27 cellular contexts compared by ENCODE assay signal in the genomic region with DNA sequence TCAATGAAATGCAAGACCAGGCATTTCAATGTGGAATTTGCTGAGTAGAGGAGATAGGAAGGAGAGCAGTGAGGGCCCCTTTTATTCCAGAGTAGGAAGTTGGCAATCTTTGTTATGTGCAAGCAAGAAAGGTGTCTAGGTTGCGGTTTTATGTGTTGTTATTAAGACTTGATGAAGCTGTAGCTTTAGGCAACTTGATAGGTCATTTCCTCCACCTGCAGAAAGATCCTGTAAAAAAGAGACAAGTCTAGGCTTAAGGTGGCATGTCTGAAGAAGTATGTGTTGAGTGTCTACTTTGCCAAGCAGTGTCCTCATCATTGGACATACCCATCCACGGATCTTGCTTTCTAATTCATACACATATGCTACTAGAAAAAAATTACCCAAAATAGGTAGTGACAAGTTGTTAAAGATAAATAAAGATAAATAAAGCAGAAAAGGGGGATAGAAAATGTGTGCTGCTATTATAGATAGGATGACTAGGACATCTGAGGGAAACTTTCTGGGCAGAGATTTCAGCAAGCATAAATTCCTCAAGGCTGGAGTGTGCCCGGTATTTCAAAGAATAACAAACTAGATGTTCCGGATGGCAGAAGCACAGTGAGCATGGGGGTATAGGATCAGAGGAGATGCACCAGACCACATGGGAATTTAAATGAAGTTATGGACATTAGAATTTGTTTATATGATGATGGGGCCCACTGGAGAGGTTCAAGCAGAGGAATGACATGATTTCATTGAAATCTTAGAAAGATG.
"Had no signal": no experiment of that assay in that cellular context is flagged by ENCODE, and none has a peak within 500 bp of the region (broad histone marks: within the 10 kb centered on the region; RNA-seq: fewer than 3 reads in every experiment).

No MANE protein-coding gene starts in this region.

- H3K27me3 ChIP-seq: esophagus muscularis mucosa, neural progenitor cell, pancreas, transverse colon, uterus had no signal

- H3K4me1 ChIP-seq: left ventricle myocardium inferior, pancreas, transverse colon, uterus had no signal

- H3K9me3 Mint-ChIP-seq: activated CD4-positive, alpha-beta T cell treated with anti-CD3 and anti-CD28 coated beads, Interleukin-2, amount 10 ng/mL, durations not matched to agents 24 days and 14 days; activated CD8-positive, alpha-beta T cell treated with anti-CD3 and anti-CD28 coated beads for 36 hours; activated naive CD8-positive, alpha-beta T cell treated with anti-CD3 and anti-CD28 coated beads, Interleukin-2, amount 10 ng/mL, durations not matched to agents 7 days and 5 days; activated T-helper 2 cell treated with anti-CD3 and anti-CD28 coated beads, Interferon-gamma antibody, Interleukin-2, Interleukin-4, amounts not matched to agents 10 μg/mL and 5 μg/mL and 100 μg/mL, durations not matched to agents 14 hours and 24 hours and 36 hours; memory B cell; neural progenitor cell; T-helper 1 cell treated with Interleukin-12 subunit alpha and Interleukin-12 subunit beta and Interleukin-4 antibody, amounts not matched to agents 30 μg/mL and 1 μg/mL, for 36 hours had no signal

- H3K4me3 ChIP-seq: esophagus muscularis mucosa, left ventricle myocardium inferior, neural progenitor cell, pancreas, transverse colon, uterus had no signal

- H3K9me3 ChIP-seq: esophagus muscularis mucosa, left ventricle myocardium inferior, pancreas, transverse colon, uterus had no signal

- H3K36me3 Mint-ChIP-seq: activated naive CD8-positive, alpha-beta T cell treated with anti-CD3 and anti-CD28 coated beads, Interleukin-2, amount 10 ng/mL, durations not matched to agents 7 days and 5 days; brain; memory B cell; naive thymus-derived CD4-positive, alpha-beta T cell; neural progenitor cell had no signal

- ATAC-seq: activated CD8-positive, alpha-beta T cell treated with anti-CD3 and anti-CD28 coated beads for 36 hours; naive thymus-derived CD4-positive, alpha-beta T cell; pancreas; sciatic nerve had no signal

- DNase-seq: activated CD4-positive, alpha-beta T cell treated with anti-CD3 and anti-CD28 coated beads, Interleukin-2, amount 10 ng/mL, durations not matched to agents 24 days and 14 days; activated CD8-positive, alpha-beta T cell treated with anti-CD3 and anti-CD28 coated beads for 36 hours; activated naive CD4-positive, alpha-beta T cell treated with Interleukin-2 at 50 U/mL for 16 hours; activated naive CD8-positive, alpha-beta T cell treated with anti-CD3 and anti-CD28 coated beads, Interleukin-2, amount 10 ng/mL, durations not matched to agents 7 days and 5 days; activated T-cell treated with anti-CD3 and anti-CD28 coated beads, Interleukin-2, amount 50 U/mL, for 1 hour; cortex of kidney; effector CD4-positive, alpha-beta T cell; glutamatergic neuron; hypothalamus; kidney; left ventricle myocardium inferior; naive thymus-derived CD4-positive, alpha-beta T cell; pancreas; stimulated activated CD4-positive, alpha-beta T cell treated with anti-CD3 and anti-CD28 coated beads, Interleukin-12 subunit alpha, Interleukin-12 subunit beta, amount 100 ng/mL, for 4 hours; stimulated activated CD4-positive, alpha-beta T cell treated with anti-CD3 and anti-CD28 coated beads, Interleukin-1b, Interleukin-23, amount 100 ng/mL, for 48 hours; stimulated activated naive CD4-positive, alpha-beta T cell treated with Interleukin-2 at 50 U/mL for 16 hours; substantia nigra; transverse colon; uterus had no signal

- H3K4me1 Mint-ChIP-seq: activated CD4-positive, alpha-beta T cell treated with anti-CD3 and anti-CD28 coated beads, Interleukin-2, amount 10 ng/mL, durations not matched to agents 24 days and 14 days; activated naive CD8-positive, alpha-beta T cell treated with anti-CD3 and anti-CD28 coated beads, Interleukin-2, amount 10 ng/mL, durations not matched to agents 7 days and 5 days; brain; central memory CD8-positive, alpha-beta T cell; memory B cell; naive thymus-derived CD4-positive, alpha-beta T cell; neural progenitor cell had no signal

- H3K27me3 Mint-ChIP-seq: activated CD4-positive, alpha-beta T cell treated with anti-CD3 and anti-CD28 coated beads, Interleukin-2, amount 10 ng/mL, durations not matched to agents 24 days and 14 days; activated CD8-positive, alpha-beta T cell treated with anti-CD3 and anti-CD28 coated beads for 36 hours; activated naive CD8-positive, alpha-beta T cell treated with anti-CD3 and anti-CD28 coated beads, Interleukin-2, amount 10 ng/mL, durations not matched to agents 7 days and 5 days; brain; central memory CD8-positive, alpha-beta T cell had no signal

- H3K27ac ChIP-seq: esophagus muscularis mucosa, left ventricle myocardium inferior, neural progenitor cell, pancreas, transverse colon, uterus had no signal

- FAIRE-seq: kidney, pancreas had no signal

- H3K4me3 Mint-ChIP-seq: activated CD4-positive, alpha-beta T cell treated with anti-CD3 and anti-CD28 coated beads, Interleukin-2, amount 10 ng/mL, durations not matched to agents 24 days and 14 days; activated CD8-positive, alpha-beta T cell treated with anti-CD3 and anti-CD28 coated beads for 36 hours; activated naive CD8-positive, alpha-beta T cell treated with anti-CD3 and anti-CD28 coated beads, Interleukin-2, amount 10 ng/mL, durations not matched to agents 7 days and 5 days; brain; central memory CD8-positive, alpha-beta T cell; memory B cell; naive thymus-derived CD4-positive, alpha-beta T cell; neural progenitor cell; T-helper 1 cell treated with Interleukin-12 subunit alpha and Interleukin-12 subunit beta and Interleukin-4 antibody, amounts not matched to agents 30 μg/mL and 1 μg/mL, for 36 hours had no signal

- H3K27ac Mint-ChIP-seq: activated CD4-positive, alpha-beta T cell treated with anti-CD3 and anti-CD28 coated beads, Interleukin-2, amount 10 ng/mL, durations not matched to agents 24 days and 14 days; activated CD8-positive, alpha-beta T cell treated with anti-CD3 and anti-CD28 coated beads for 36 hours; activated naive CD8-positive, alpha-beta T cell treated with anti-CD3 and anti-CD28 coated beads, Interleukin-2, amount 10 ng/mL, durations not matched to agents 7 days and 5 days; activated T-helper 2 cell treated with anti-CD3 and anti-CD28 coated beads, Interferon-gamma antibody, Interleukin-2, Interleukin-4, amounts not matched to agents 10 μg/mL and 5 μg/mL and 100 μg/mL, durations not matched to agents 14 hours and 24 hours and 36 hours; brain; memory B cell; naive thymus-derived CD4-positive, alpha-beta T cell; neural progenitor cell; T-helper 1 cell treated with Interleukin-12 subunit alpha and Interleukin-12 subunit beta and Interleukin-4 antibody, amounts not matched to agents 30 μg/mL and 1 μg/mL, for 36 hours had no signal

- H3K36me3 ChIP-seq: esophagus muscularis mucosa, left ventricle myocardium inferior, neural progenitor cell, pancreas, transverse colon, uterus had no signal
